Comparison of ENCODE assay signal across 8 cellular contexts in genomic region chr14:53412819-53413664, GRCh38.
A peak's percentile ranks its signal among the peaks of the same experiment; 100 is the strongest.
DNase-seq lines count a peak whose midpoint lies in the region; ATAC-seq, FAIRE-seq and TF ChIP-seq lines count a peak whose summit lies in the region.

No MANE protein-coding gene starts in this region.

- H3K4me3 Mint-ChIP-seq in WTC11, result no peak overlapping the region

- H3K27me3 Mint-ChIP-seq in WTC11 (ENCODE audit: low read depth), result peaks cover 3% of the 10 kb centered on the region

- POLR2A ChIA-PET in WTC11 (lab: Charles Lee), result no interaction called here

- no peak overlapping the region for H3K27ac Mint-ChIP-seq in WTC11

- ATAC-seq in WTC11, result peak; percentile 65
- ATAC-seq in GM21515 (IDR thresholded peaks at IDR 0.05; ENCODE audit: unreplicated experiment), result no peak

- peaks cover 30% of the 10 kb centered on the region for H3K9me3 Mint-ChIP-seq in WTC11

- TF ChIP-seq CTCF in WTC11 (IDR thresholded peaks at IDR 0.05), result no peak; the same call in 1 of the 2 replicates

- peaks cover 23% of the 10 kb centered on the region for H3K36me3 Mint-ChIP-seq in WTC11

- peak; percentile 8 for DNase-seq in GM03348 (ENCODE audit: low spot score)
- DNase-seq in HTR-8/SVneo (ENCODE audit: insufficient read length, low spot score), result peak; percentile 37
- DNase-seq in WTC11 (ENCODE audit: low spot score), result no peak
- peak; percentile 17 to 30 for DNase-seq in lung microvascular endothelial cell (ENCODE audit: low read depth in 2 of 2)
- DNase-seq in islet precursor cell, result no peak
- no peak for DNase-seq in effector CD8-positive, alpha-beta T cell (lab: John Stamatoyannopoulos, UW)
- DNase-seq in NCI-H2107 treated with DMSO at 0.1 percent for 48 hours (lab: John Stamatoyannopoulos, UW; ENCODE audit: unreplicated experiment), result no peak

- H3K4me1 Mint-ChIP-seq in WTC11, result no peaks in the 10 kb centered on the region

- FAIRE-seq in HTR-8/SVneo (lab: Jason Lieb, UNC), result peak; percentile 55

- CTCF ChIA-PET in WTC11 (lab: Charles Lee), result interaction anchor here (0.6 to 1.9 kb wide), 3 partner anchors 14 to 935 kb away, joined by 3 to 9 read pairs (median 5); no protein-coding TSS in a partner anchor

TF ChIP-seq in WTC11, 78 proteins besides CTCF, POLR2A, EP300 and RAD21:
- TF ChIP-seq E2F1 (CRISPR knock-in tag; IDR thresholded peaks at IDR 0.05), result no peak
- TF ChIP-seq AFF4 (CRISPR knock-in tag; IDR thresholded peaks at IDR 0.05; ENCODE audit: borderline replicate concordance), result no peak
- no peak for TF ChIP-seq E2F5 (CRISPR knock-in tag; IDR thresholded peaks at IDR 0.05)
- no peak for TF ChIP-seq FOXJ3 (CRISPR knock-in tag; IDR thresholded peaks at IDR 0.05; ENCODE audit: borderline replicate concordance)
- no peak for TF ChIP-seq ATF2 (CRISPR knock-in tag; IDR thresholded peaks at IDR 0.05; ENCODE audit: borderline replicate concordance, low read depth)
- no peak for TF ChIP-seq ZNF416 (CRISPR knock-in tag; IDR thresholded peaks at IDR 0.05)
- TF ChIP-seq ATF1 (CRISPR knock-in tag; IDR thresholded peaks at IDR 0.05), result no peak

Comparison
In these comparisons a context has a peak if more than half of its experiments do, and no peak if none do; other contexts are left out.
1. DNase-seq: peak in GM03348 (single experiment), HTR-8/SVneo (single experiment) and lung microvascular endothelial cell (2 of 2); none in WTC11 (single experiment), islet precursor cell (single experiment), effector CD8-positive, alpha-beta T cell (single experiment) and NCI-H2107 treated with DMSO at 0.1 percent for 48 hours (single experiment).